Comparison of ENCODE assay signal across 17 cellular contexts in the genomic region with DNA sequence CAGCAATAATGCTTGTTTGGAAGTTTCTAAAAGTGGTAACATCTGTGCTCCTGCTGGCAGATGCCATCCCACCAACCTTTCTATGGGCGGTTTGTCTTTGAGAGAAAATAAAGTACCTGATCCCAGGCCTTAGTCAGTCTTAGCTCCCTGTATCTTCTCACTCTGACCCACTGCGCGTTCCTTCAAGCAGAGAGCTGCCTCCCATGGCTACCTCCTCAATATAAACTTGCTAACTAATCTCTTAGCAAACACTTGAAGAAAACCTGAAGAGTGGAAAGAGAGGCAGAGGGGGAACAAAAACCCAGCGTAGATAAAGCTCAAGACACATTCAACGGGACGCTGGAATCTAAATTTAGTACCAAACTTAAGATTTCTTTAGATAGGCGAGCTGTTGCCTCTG. TPM values are rescaled to one million over a fixed set of nuclear protein-coding genes. Genes with fewer than 3 reads are reported as not detected.
DNase-seq lines count a peak whose midpoint lies in the region; ATAC-seq, FAIRE-seq and TF ChIP-seq lines count a peak whose summit lies in the region.
"Had no signal": no experiment of that assay in that cellular context is flagged by ENCODE, and none has a peak within 500 bp of the region (broad histone marks: within the 10 kb centered on the region; RNA-seq: fewer than 3 reads in every experiment).

No MANE protein-coding gene starts in this region.

- H3K4me3 ChIP-seq in ascending aorta (peak overlapping the region in 1 of 2 donors; percentile 21), endodermal cell (ENCODE audit: low read length) (no peak overlapping the region), testis (no peak overlapping the region), HepG2 (replicated peaks in 1 of 3; ENCODE audit: insufficient read depth in 1 of 3, low read depth in 2 of 3, low read length in 3 of 3) (no peak overlapping the region), OCI-LY7 (ENCODE audit: low read depth, low read length, poor library complexity, severe bottlenecking) (no peak overlapping the region)

- intact Hi-C loops in ascending aorta (cut with DNase I): no loop called here
- intact Hi-C loops in testis (cut with DNase I; ENCODE audit: low total_unique reads): no loop called here
- intact Hi-C loops in HepG2 (cut with micrococcal nuclease; ENCODE audit: unreplicated experiment): no loop called here
- intact Hi-C loops in OCI-LY7 (cut with micrococcal nuclease; ENCODE audit: unreplicated experiment): no loop called here

- TF ChIP-seq EP300 in HepG2 (IDR thresholded peaks at IDR 0.05; ENCODE audit: low read depth in 2 of 2, low read length in 2 of 2) (no peak), HepG2 (CRISPR knock-in tag; IDR thresholded peaks at IDR 0.05; ENCODE audit: borderline replicate concordance) (no peak)

- H3K4me2 ChIP-seq in HepG2 (ENCODE audit: low read depth, low read length): no peak overlapping the region
- H3K4me2 ChIP-seq in OCI-LY7 (ENCODE audit: low read length): no peak overlapping the region

- no peak for ATAC-seq in natural killer cell treated with Interleukin-12 subunit alpha and Interleukin-12 subunit beta and Interleukin-15 and Interleukin-18, amount 100 ng/mL, for 72 hours
- ATAC-seq in HepG2: no peak
- ATAC-seq: activated naive CD8-positive, alpha-beta T cell treated with anti-CD3 and anti-CD28 coated beads, Interleukin-2, amount 50 U/mL, for 24 hours; activated T-helper 17 cell treated with anti-CD3 and anti-CD28 coated beads, Interleukin-2, amount 50 U/mL, for 72 hours had no signal

- FAIRE-seq in HepG2 (lab: Jason Lieb, UNC): no peak
- FAIRE-seq: frontal cortex, GM12891 had no signal

- H4K20me1 ChIP-seq in HepG2 (ENCODE audit: insufficient read depth, low read length): no peaks in the 10 kb centered on the region; the same call in 1 of the 2 replicates
- H4K20me1 ChIP-seq in OCI-LY7 (ENCODE audit: insufficient read depth, low read length): no peaks in the 10 kb centered on the region

- POLR2A ChIA-PET in HepG2 (lab: Yijun Ruan, JAX): no interaction called here
- POLR2A ChIA-PET in OCI-LY7 (lab: Charles Lee): interaction anchor here (0.5 to 1.1 kb wide), 3 partner anchors 10 to 1244 kb away, joined by 3 read pairs; no protein-coding TSS in a partner anchor

- TF ChIP-seq POLR2A in testis (IDR thresholded peaks at IDR 0.05): no peak
- TF ChIP-seq POLR2A in HepG2 (IDR thresholded peaks at IDR 0.05; ENCODE audit: insufficient read depth in 1 of 2, low read depth in 2 of 2, low read length in 2 of 2): no peak

- H2AFZ ChIP-seq in HepG2 (ENCODE audit: low read length) (no peak overlapping the region), OCI-LY7 (ENCODE audit: low read length) (no peak overlapping the region)

- no peak overlapping the region for H3K27ac Mint-ChIP-seq in endodermal cell
- peak overlapping the region in 1 of 2 donors; percentile 99 for H3K27ac Mint-ChIP-seq in natural killer cell treated with Interleukin-12 subunit alpha and Interleukin-12 subunit beta and Interleukin-15 and Interleukin-18, amount 100 ng/mL, for 72 hours
- H3K27ac Mint-ChIP-seq: activated B cell treated with CpG ODN at 0.5 μM for 24 hours; activated naive CD8-positive, alpha-beta T cell treated with anti-CD3 and anti-CD28 coated beads, Interleukin-2, amount 50 U/mL, for 24 hours; activated T-helper 17 cell treated with anti-CD3 and anti-CD28 coated beads, Interleukin-2, amount 50 U/mL, for 72 hours; T-helper 1 cell treated with Interleukin-12 subunit alpha and Interleukin-12 subunit beta and Interleukin-4 antibody, amounts not matched to agents 30 μg/mL and 1 μg/mL, for 36 hours had no signal

- H3K9me3 Mint-ChIP-seq in endodermal cell: no peaks in the 10 kb centered on the region
- no peaks in the 10 kb centered on the region for H3K9me3 Mint-ChIP-seq in natural killer cell treated with Interleukin-12 subunit alpha and Interleukin-12 subunit beta and Interleukin-15 and Interleukin-18, amount 100 ng/mL, for 72 hours
- H3K9me3 Mint-ChIP-seq: activated B cell treated with CpG ODN at 0.5 μM for 24 hours; activated naive CD8-positive, alpha-beta T cell treated with anti-CD3 and anti-CD28 coated beads, Interleukin-2, amount 50 U/mL, for 24 hours; activated T-helper 17 cell treated with anti-CD3 and anti-CD28 coated beads, Interleukin-2, amount 50 U/mL, for 72 hours; IgD-negative memory B cell; T-helper 1 cell treated with Interleukin-12 subunit alpha and Interleukin-12 subunit beta and Interleukin-4 antibody, amounts not matched to agents 30 μg/mL and 1 μg/mL, for 36 hours had no signal

- H3K27me3 ChIP-seq in ascending aorta: no peaks in the 10 kb centered on the region
- peaks cover 59% of the 10 kb centered on the region for H3K27me3 ChIP-seq in endodermal cell (ENCODE audit: control insufficient read depth, insufficient read depth, low read length, poor library complexity, severe bottlenecking)
- no peaks in the 10 kb centered on the region for H3K27me3 ChIP-seq in testis
- 0 out of 5 replicates have a peak, but pooled peaks cover 0 to 7% of the 10 kb centered on the region in 2 experiments for H3K27me3 ChIP-seq in HepG2 (ENCODE audit: control insufficient read depth in 1 of 2, insufficient read depth in 2 of 2, low read length in 2 of 2)
- H3K27me3 ChIP-seq: BE2C had no signal

- no peaks in the 10 kb centered on the region for H3K36me3 Mint-ChIP-seq in endodermal cell (ENCODE audit: low read depth)
- peaks cover 14% of the 10 kb centered on the region for H3K36me3 Mint-ChIP-seq in natural killer cell treated with Interleukin-12 subunit alpha and Interleukin-12 subunit beta and Interleukin-15 and Interleukin-18, amount 100 ng/mL, for 72 hours
- H3K36me3 Mint-ChIP-seq: IgD-negative memory B cell had no signal

- peaks cover 47% of the 10 kb centered on the region for H3K27me3 Mint-ChIP-seq in endodermal cell (ENCODE audit: insufficient read depth)
- H3K27me3 Mint-ChIP-seq in natural killer cell treated with Interleukin-12 subunit alpha and Interleukin-12 subunit beta and Interleukin-15 and Interleukin-18, amount 100 ng/mL, for 72 hours: no peaks in the 10 kb centered on the region
- H3K27me3 Mint-ChIP-seq: activated B cell treated with CpG ODN at 0.5 μM for 24 hours; activated naive CD8-positive, alpha-beta T cell treated with anti-CD3 and anti-CD28 coated beads, Interleukin-2, amount 50 U/mL, for 24 hours; IgD-negative memory B cell had no signal

- H3K9ac ChIP-seq in endodermal cell (ENCODE audit: extremely low read depth, low read length, poor library complexity, severe bottlenecking): no peak overlapping the region
- H3K9ac ChIP-seq in HepG2 (ENCODE audit: insufficient read depth, low read depth, low read length): no peak overlapping the region

- DNase-seq in ascending aorta (ENCODE audit: low spot score in 2 of 2) (no peak), endodermal cell (no peak), testis (no peak), HepG2 (ENCODE audit: low spot score) (no peak), OCI-LY7 (ENCODE audit: low spot score) (no peak)
- DNase-seq in natural killer cell treated with Interleukin-12 subunit alpha and Interleukin-12 subunit beta and Interleukin-15 and Interleukin-18, amount 100 ng/mL, for 72 hours (ENCODE audit: low spot score): no peak
- DNase-seq in activated CD4-positive, CD25-positive, alpha-beta regulatory T cell (lab: John Stamatoyannopoulos, UW): no peak
- DNase-seq: activated B cell treated with CpG ODN at 0.5 μM for 24 hours; activated naive CD8-positive, alpha-beta T cell treated with anti-CD3 and anti-CD28 coated beads, Interleukin-2, amount 50 U/mL, for 24 hours; BE2C; GF-D8; NCI-H187 treated with DMSO at 0.1 percent for 48 hours had no signal

- H3K36me3 ChIP-seq in ascending aorta (no peaks in the 10 kb centered on the region), endodermal cell (ENCODE audit: control insufficient read depth, insufficient read depth, low read length) (no peaks in the 10 kb centered on the region), testis (ENCODE audit: low read depth, missing control alignments) (no peaks in the 10 kb centered on the region), HepG2 (replicated peaks in 1 of 2; ENCODE audit: control insufficient read depth in 1 of 2, insufficient read depth in 2 of 2, low read length in 2 of 2) (no peaks in the 10 kb centered on the region), OCI-LY7 (ENCODE audit: insufficient read depth, low read length) (no peaks in the 10 kb centered on the region)
- H3K36me3 ChIP-seq: BE2C had no signal

- H3K9me3 ChIP-seq in ascending aorta: no peaks in the 10 kb centered on the region
- H3K9me3 ChIP-seq in endodermal cell (ENCODE audit: control insufficient read depth, low read length): no peaks in the 10 kb centered on the region
- H3K9me3 ChIP-seq in testis: no peaks in the 10 kb centered on the region
- no peaks in the 10 kb centered on the region for H3K9me3 ChIP-seq in HepG2 (ENCODE audit: low read length)
- no peaks in the 10 kb centered on the region for H3K9me3 ChIP-seq in OCI-LY7 (ENCODE audit: low read length)
- H3K9me3 ChIP-seq: BE2C had no signal

- no peak for TF ChIP-seq RAD21 in HepG2 (CRISPR knock-in tag; IDR thresholded peaks at IDR 0.05)

- BruUV-seq in HepG2 (replicated peaks; lab: Mats Ljungman, UMichigan): no TSS peak
- BruUV-seq in OCI-LY7 (replicated peaks; lab: Mats Ljungman, UMichigan): no TSS peak

- H3K4me1 Mint-ChIP-seq in endodermal cell: peaks cover 35% of the 10 kb centered on the region
- peaks cover 64 to 71% of the 10 kb centered on the region in 2 donors for H3K4me1 Mint-ChIP-seq in natural killer cell treated with Interleukin-12 subunit alpha and Interleukin-12 subunit beta and Interleukin-15 and Interleukin-18, amount 100 ng/mL, for 72 hours (ENCODE audit: low read depth in 2 of 2)

- in situ Hi-C loops in HepG2 (cut with HindIII; ENCODE audit: extremely low pct_ligation_motif_present, low pct_unique_long_range_greater_than_20kb): no loop called here

- no peak overlapping the region for H3K4me3 Mint-ChIP-seq in endodermal cell
- peak overlapping the region; percentile 62 for H3K4me3 Mint-ChIP-seq in natural killer cell treated with Interleukin-12 subunit alpha and Interleukin-12 subunit beta and Interleukin-15 and Interleukin-18, amount 100 ng/mL, for 72 hours
- H3K4me3 Mint-ChIP-seq: activated B cell treated with CpG ODN at 0.5 μM for 24 hours; activated naive CD8-positive, alpha-beta T cell treated with anti-CD3 and anti-CD28 coated beads, Interleukin-2, amount 50 U/mL, for 24 hours; activated T-helper 17 cell treated with anti-CD3 and anti-CD28 coated beads, Interleukin-2, amount 50 U/mL, for 72 hours; T-helper 1 cell treated with Interleukin-12 subunit alpha and Interleukin-12 subunit beta and Interleukin-4 antibody, amounts not matched to agents 30 μg/mL and 1 μg/mL, for 36 hours had no signal

- CTCF ChIA-PET in HepG2 (lab: Yijun Ruan, JAX; ENCODE audit: low intra/inter-chr PET ratio, low total read pairs) (no interaction called here), OCI-LY7 (lab: Charles Lee; ENCODE audit: unreplicated experiment) (no interaction called here)

- H3K4me1 ChIP-seq in ascending aorta (peaks cover 1 to 51% of the 10 kb centered on the region in 2 donors), endodermal cell (ENCODE audit: control insufficient read depth, insufficient read depth, low read length) (peaks cover 4% of the 10 kb centered on the region), testis (peaks cover 42% of the 10 kb centered on the region), HepG2 (ENCODE audit: insufficient read depth, low read length) (no peaks in the 10 kb centered on the region), OCI-LY7 (ENCODE audit: insufficient read depth, low read length, poor library complexity, severe bottlenecking) (peaks cover under 1% of the 10 kb centered on the region)

- no peak for TF ChIP-seq CTCF in ascending aorta (IDR thresholded peaks at IDR 0.05)
- TF ChIP-seq CTCF in endodermal cell (conservative IDR thresholded peaks at IDR 0.05): no peak
- TF ChIP-seq CTCF in testis (IDR thresholded peaks at IDR 0.05): no peak
- TF ChIP-seq CTCF in HepG2 (CRISPR knock-in tag; IDR thresholded peaks at IDR 0.05): no peak
- TF ChIP-seq CTCF in OCI-LY7 (conservative IDR thresholded peaks at IDR 0.05; ENCODE audit: low read length): no peak

- WGBS in endodermal cell (ENCODE audit: insufficient coverage in 1 of 2, insufficient read length in 1 of 2), 2 experiments: 54 to 68% methylated on average over 5 to 7 of the region's 7 CpGs
- 60 to 70% methylated on average over 7 of the region's 7 CpGs for whole genome bisulfite sequencing in testis, 2 donors
- 8% methylated on average over 7 of the region's 7 CpGs for WGBS in HepG2 (ENCODE audit: low lambda C conversion rate)

- H3K79me2 ChIP-seq in HepG2 (ENCODE audit: insufficient read depth, low read length) (no peaks in the 10 kb centered on the region), OCI-LY7 (ENCODE audit: insufficient read depth, low read depth, low read length) (no peaks in the 10 kb centered on the region)

- no peaks in the 10 kb centered on the region for H3K9me2 ChIP-seq in OCI-LY7 (ENCODE audit: insufficient read depth, low read length)

- H3K27ac ChIP-seq in ascending aorta (peak overlapping the region; percentile 61 to 64), endodermal cell (ENCODE audit: low read depth, low read length) (peak overlapping the region; percentile 3), testis (peak overlapping the region; percentile 29 to 99), HepG2 (ENCODE audit: extremely low read length, insufficient read depth, low read length) (no peak overlapping the region), OCI-LY7 (ENCODE audit: low read depth, low read length, poor library complexity, severe bottlenecking) (no peak overlapping the region)

RNA-seq across cellular contexts. Expression of gene ZEB2, which starts 17.6 kb away (rescaled TPM):
- 74.6 TPM for total RNA-seq in ascending aorta
- total RNA-seq in endodermal cell: under 1 TPM; 0.29 to 0.31 TPM
- polyA plus RNA-seq in endodermal cell (2013, experiment 1 of 2): 68.2 TPM
- 65.4 TPM for polyA plus RNA-seq in endodermal cell (2013, experiment 2 of 2)
- 100 to 1,000 TPM; 181 to 248 TPM for total RNA-seq in natural killer cell treated with Interleukin-12 subunit alpha and Interleukin-12 subunit beta and Interleukin-15 and Interleukin-18, amount 100 ng/mL, for 72 hours
- 10 to 100 TPM; 87.8 to 96.4 TPM for total RNA-seq in testis
- 38.7 TPM for polyA plus RNA-seq in testis (ENCODE audit: insufficient read depth, low read depth, low replicate concordance)
- not detected in 2 replicates for total RNA-seq in HepG2 (2016; rRNA removed; fragmentation: Illumina TruSeq; extraction: Trizol)
- 0.09 TPM in 1 of 2 replicates, not detected in the other for total RNA-seq in HepG2 (2016; cell fraction: cytosol; rRNA removed; fragmentation: Illumina TruSeq; extraction: Trizol; ENCODE audit: low read depth)
- total RNA-seq in HepG2 (2016; cell fraction: insoluble cytoplasmic fraction; rRNA removed; fragmentation: Illumina TruSeq; extraction: Trizol): 0.04 TPM in 1 of 2 replicates, not detected in the other
- not detected in 2 replicates for total RNA-seq in HepG2 (2016; cell fraction: membrane; rRNA removed; fragmentation: Illumina TruSeq; extraction: Trizol)
- total RNA-seq in HepG2 (2016; cell fraction: nucleus; rRNA removed; fragmentation: Illumina TruSeq; extraction: Trizol): 0.09 TPM in 1 of 2 replicates, not detected in the other
- polyA plus RNA-seq in HepG2 (2011; rRNA removed): 0.07 and 0.10 TPM in 2 replicates
- 0.03 and 0.05 TPM in 2 replicates for polyA plus RNA-seq in HepG2 (2011; cell fraction: cytosol; rRNA removed)
- 0.10 and 0.16 TPM in 2 replicates for polyA plus RNA-seq in HepG2 (2011; cell fraction: nucleus; rRNA removed)
- 0.11 TPM in 1 of 2 replicates, not detected in the other for polyA plus RNA-seq in HepG2 (2012)
- not detected in 2 replicates for polyA plus RNA-seq in HepG2 (2016; cell fraction: cytosol; fragmentation: Illumina TruSeq; extraction: Trizol; ENCODE audit: low read depth)
- polyA plus RNA-seq in HepG2 (2016; cell fraction: insoluble cytoplasmic fraction; fragmentation: Illumina TruSeq; extraction: Trizol; ENCODE audit: low read depth): 0.07 and 0.12 TPM in 2 replicates
- not detected in 2 replicates for polyA plus RNA-seq in HepG2 (2016; cell fraction: membrane; fragmentation: Illumina TruSeq; extraction: Trizol; ENCODE audit: low read depth)
- polyA plus RNA-seq in HepG2 (2016; cell fraction: nucleus; fragmentation: Illumina TruSeq; extraction: Trizol; ENCODE audit: insufficient read depth, low read depth): not detected in 2 replicates
- polyA minus RNA-seq in HepG2 (2011; rRNA and poly(A)+ RNA removed; ENCODE audit: low replicate concordance): 0.84 and 11.3 TPM in 2 replicates
- not detected in 2 replicates for polyA minus RNA-seq in HepG2 (2011; cell fraction: cytosol; rRNA and poly(A)+ RNA removed)
- 0.13 and 0.62 TPM in 2 replicates for polyA minus RNA-seq in HepG2 (2011; cell fraction: nucleus; rRNA and poly(A)+ RNA removed)
- 15.2 and 16.9 TPM in 2 replicates for total RNA-seq in OCI-LY7 (2014; rRNA removed; shearing (Covaris generic))
- total RNA-seq in OCI-LY7 (2022): 4.0 and 5.1 TPM in 2 replicates

Comparison
In these comparisons a context has a peak if more than half of its experiments do, and no peak if none do; other contexts are left out.
1. H3K27ac ChIP-seq: peak in ascending aorta (2 of 2), endodermal cell (single experiment) and testis (2 of 2); none in HepG2 (single experiment) and OCI-LY7 (single experiment).